9 cellular contexts compared by ENCODE assay signal in the genomic region with DNA sequence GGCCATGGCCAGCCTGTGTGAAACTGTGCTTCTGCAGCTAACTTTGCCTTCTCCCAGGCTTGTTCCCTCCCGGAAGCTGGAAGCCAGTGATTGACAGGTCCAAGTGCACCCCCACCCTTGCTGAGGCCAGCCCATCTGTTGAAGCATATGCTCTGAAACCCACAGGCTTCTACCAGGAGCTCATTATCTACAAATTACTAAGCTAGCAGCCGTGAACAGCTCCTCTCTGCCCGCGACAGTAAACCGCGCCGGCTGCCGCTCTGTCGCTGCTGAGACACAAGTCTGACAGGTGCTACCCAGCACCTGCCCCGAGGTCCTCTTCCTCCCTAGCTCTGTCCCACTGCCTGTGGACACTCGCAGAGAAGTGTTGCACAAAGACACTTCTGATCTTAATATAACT.
DNase-seq lines count a peak whose midpoint lies in the region; ATAC-seq lines count a peak whose summit lies in the region.
"Had no signal": no experiment of that assay in that cellular context is flagged by ENCODE, and none has a peak within 500 bp of the region (broad histone marks: within the 10 kb centered on the region; RNA-seq: fewer than 3 reads in every experiment).

No MANE protein-coding gene starts in this region.

- ATAC-seq in GM21526 (IDR thresholded peaks at IDR 0.05; ENCODE audit: low FRiP score, unreplicated experiment) (no peak), HG03342 (IDR thresholded peaks at IDR 0.05; ENCODE audit: unreplicated experiment) (no peak)

- DNase-seq in DMS79 (lab: John Stamatoyannopoulos, UW) (peak; percentile 25), NCI-H128 (lab: John Stamatoyannopoulos, UW; ENCODE audit: unreplicated experiment) (peak; percentile 82), NCI-H69 (lab: John Stamatoyannopoulos, UW) (peak; percentile 98), left kidney (ENCODE audit: low read depth, low spot score) (peak; percentile 76), GM19240 (ENCODE audit: insufficient read length, low spot score) (no peak)
- DNase-seq in central memory CD4-positive, alpha-beta T cell, result no peak
- DNase-seq: effector CD4-positive, alpha-beta T cell had no signal

Comparison
In these comparisons a context has a peak if more than half of its experiments do, and no peak if none do; other contexts are left out.
1. DNase-seq: peak in DMS79 (single experiment), NCI-H128 (single experiment), NCI-H69 (single experiment) and left kidney (single experiment); none in GM19240 (single experiment) and central memory CD4-positive, alpha-beta T cell (single experiment).